ENCODE assay signal across 1 cellular context in genomic region chr15:90642464-90643300, GRCh38.
TF ChIP-seq lines count a peak whose summit lies in the region.

No MANE protein-coding gene starts in this region.

TF ChIP-seq in K562, 482 proteins besides CTCF, POLR2A, EP300 and RAD21 (continued from another document):
- TF ChIP-seq DEAF1 (CRISPR knock-in tag; IDR thresholded peaks at IDR 0.05) (no peak), RFX5 (IDR thresholded peaks at IDR 0.05; ENCODE audit: low read depth, low read length) (no peak), ZNF239 (CRISPR knock-in tag; IDR thresholded peaks at IDR 0.05) (no peak), PHF21A (IDR thresholded peaks at IDR 0.05; ENCODE audit: borderline replicate concordance, low read depth) (no peak), ZNF263 (CRISPR knock-in tag; IDR thresholded peaks at IDR 0.05; ENCODE audit: borderline replicate concordance) (no peak), ZNF586 (CRISPR knock-in tag; conservative IDR thresholded peaks at IDR 0.05) (no peak), TRIM28 (IDR thresholded peaks at IDR 0.05) (peak; percentile 69; the same call in 1 of the 2 replicates), PTRF (tag; IDR thresholded peaks at IDR 0.05) (no peak), DACH1 (IDR thresholded peaks at IDR 0.05; ENCODE audit: partially characterized antibody) (no peak), POLR2G (IDR thresholded peaks at IDR 0.05; ENCODE audit: low read depth, low read length) (peak; percentile 41; the same call in 1 of the 2 replicates), CBX1 (IDR thresholded peaks at IDR 0.05; ENCODE audit: low read depth) (0 out of 2 replicates have a peak, but pooled peaks have one; percentile 38), HDGF (IDR thresholded peaks at IDR 0.05) (no peak), ZNF707 (CRISPR knock-in tag; conservative IDR thresholded peaks at IDR 0.05) (no peak), ZNF165 (CRISPR knock-in tag; IDR thresholded peaks at IDR 0.05; ENCODE audit: borderline replicate concordance) (no peak), ZNF316 (IDR thresholded peaks at IDR 0.05) (peak; percentile 87), RNF2 (IDR thresholded peaks at IDR 0.05) (no peak), ZNF695 (CRISPR knock-in tag; IDR thresholded peaks at IDR 0.05) (no peak), TRIM24 (IDR thresholded peaks at IDR 0.05) (peak in 1 of 2 experiments; percentile 51; a peak in 1 of 4 replicates), YBX1 (IDR thresholded peaks at IDR 0.05) (no peak), POLR2H (tag; IDR thresholded peaks at IDR 0.05; ENCODE audit: low read depth) (no peak), ZNF280B (CRISPR knock-in tag; IDR thresholded peaks at IDR 0.05) (no peak), RBM25 (IDR thresholded peaks at IDR 0.05; ENCODE audit: low read depth, low read length, severe bottlenecking) (no peak), EWSR1 (IDR thresholded peaks at IDR 0.05; ENCODE audit: borderline replicate concordance, low read depth, partially characterized antibody) (no peak), MTA3 (IDR thresholded peaks at IDR 0.05; ENCODE audit: borderline replicate concordance) (no peak), TEAD2 (tag; IDR thresholded peaks at IDR 0.05) (no peak)
- TF ChIP-seq, protein P1, sequence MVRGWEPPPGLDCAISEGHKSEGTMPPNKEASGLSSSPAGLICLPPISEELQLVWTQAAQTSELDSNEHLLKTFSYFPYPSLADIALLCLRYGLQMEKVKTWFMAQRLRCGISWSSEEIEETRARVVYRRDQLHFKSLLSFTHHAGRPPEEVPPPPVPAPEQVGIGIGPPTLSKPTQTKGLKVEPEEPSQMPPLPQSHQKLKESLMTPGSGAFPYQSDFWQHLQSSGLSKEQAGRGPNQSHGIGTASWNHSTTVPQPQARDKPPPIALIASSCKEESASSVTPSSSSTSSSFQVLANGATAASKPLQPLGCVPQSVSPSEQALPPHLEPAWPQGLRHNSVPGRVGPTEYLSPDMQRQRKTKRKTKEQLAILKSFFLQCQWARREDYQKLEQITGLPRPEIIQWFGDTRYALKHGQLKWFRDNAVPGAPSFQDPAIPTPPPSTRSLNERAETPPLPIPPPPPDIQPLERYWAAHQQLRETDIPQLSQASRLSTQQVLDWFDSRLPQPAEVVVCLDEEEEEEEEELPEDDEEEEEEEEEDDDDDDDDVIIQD (CRISPR knock-in tag; IDR thresholded peaks at IDR 0.05): no peak
- TF ChIP-seq, protein P2, sequence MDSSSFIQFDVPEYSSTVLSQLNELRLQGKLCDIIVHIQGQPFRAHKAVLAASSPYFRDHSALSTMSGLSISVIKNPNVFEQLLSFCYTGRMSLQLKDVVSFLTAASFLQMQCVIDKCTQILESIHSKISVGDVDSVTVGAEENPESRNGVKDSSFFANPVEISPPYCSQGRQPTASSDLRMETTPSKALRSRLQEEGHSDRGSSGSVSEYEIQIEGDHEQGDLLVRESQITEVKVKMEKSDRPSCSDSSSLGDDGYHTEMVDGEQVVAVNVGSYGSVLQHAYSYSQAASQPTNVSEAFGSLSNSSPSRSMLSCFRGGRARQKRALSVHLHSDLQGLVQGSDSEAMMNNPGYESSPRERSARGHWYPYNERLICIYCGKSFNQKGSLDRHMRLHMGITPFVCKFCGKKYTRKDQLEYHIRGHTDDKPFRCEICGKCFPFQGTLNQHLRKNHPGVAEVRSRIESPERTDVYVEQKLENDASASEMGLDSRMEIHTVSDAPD (CRISPR knock-in tag; IDR thresholded peaks at IDR 0.05): no peak
- TF ChIP-seq, protein P3, sequence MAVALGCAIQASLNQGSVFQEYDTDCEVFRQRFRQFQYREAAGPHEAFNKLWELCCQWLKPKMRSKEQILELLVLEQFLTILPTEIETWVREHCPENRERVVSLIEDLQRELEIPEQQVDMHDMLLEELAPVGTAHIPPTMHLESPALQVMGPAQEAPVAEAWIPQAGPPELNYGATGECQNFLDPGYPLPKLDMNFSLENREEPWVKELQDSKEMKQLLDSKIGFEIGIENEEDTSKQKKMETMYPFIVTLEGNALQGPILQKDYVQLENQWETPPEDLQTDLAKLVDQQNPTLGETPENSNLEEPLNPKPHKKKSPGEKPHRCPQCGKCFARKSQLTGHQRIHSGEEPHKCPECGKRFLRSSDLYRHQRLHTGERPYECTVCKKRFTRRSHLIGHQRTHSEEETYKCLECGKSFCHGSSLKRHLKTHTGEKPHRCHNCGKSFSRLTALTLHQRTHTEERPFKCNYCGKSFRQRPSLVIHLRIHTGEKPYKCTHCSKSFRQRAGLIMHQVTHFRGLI (CRISPR knock-in tag; IDR thresholded peaks at IDR 0.05): no peak
